1 cellular context compared by ENCODE assay signal in genomic region chr7:98285132-98286092, GRCh38.
TF ChIP-seq lines count a peak whose summit lies in the region.

No MANE protein-coding gene starts in this region.

TF ChIP-seq in IMR-90, 13 proteins besides CTCF, POLR2A, EP300 and RAD21 (continued from another document):
- no peak for TF ChIP-seq BHLHE40 (IDR thresholded peaks at IDR 0.05; ENCODE audit: low read depth, low read length)
- no peak for TF ChIP-seq CEBPB (IDR thresholded peaks at IDR 0.05; ENCODE audit: low read depth, low read length)
- no peak for TF ChIP-seq SMC3 (IDR thresholded peaks at IDR 0.05; ENCODE audit: low read depth, low read length)
- no peak for TF ChIP-seq ELK1 (IDR thresholded peaks at IDR 0.05; ENCODE audit: borderline replicate concordance, low read depth, low read length)
- TF ChIP-seq USF2 (IDR thresholded peaks at IDR 0.05; ENCODE audit: low read depth, low read length) = no peak
- TF ChIP-seq MXI1 (IDR thresholded peaks at IDR 0.05; ENCODE audit: borderline replicate concordance, low read depth, low read length) = no peak
- no peak for TF ChIP-seq MAZ (IDR thresholded peaks at IDR 0.05; ENCODE audit: borderline replicate concordance, low read depth, low read length)
- TF ChIP-seq NFE2L2 (IDR thresholded peaks at IDR 0.05; ENCODE audit: low read depth, low read length) = no peak
